Comparison of ENCODE assay signal across 8 cellular contexts in genomic region chr11:113474362-113475159, GRCh38. TPM values are rescaled to one million over a fixed set of nuclear protein-coding genes. Genes with fewer than 3 reads are reported as not detected.
DNase-seq lines count a peak whose midpoint lies in the region; ATAC-seq and TF ChIP-seq lines count a peak whose summit lies in the region.

No MANE protein-coding gene starts in this region.

- H3K27ac ChIP-seq in RWPE2 (ENCODE audit: poor library complexity, severe bottlenecking) = no peak overlapping the region
- H3K27ac ChIP-seq in left ventricle myocardium inferior (replicated peaks) = no peak overlapping the region
- no peak overlapping the region for H3K27ac ChIP-seq in prostate gland

- intact Hi-C loops in left ventricle myocardium inferior (cut with micrococcal nuclease) = no loop called here
- intact Hi-C loops in prostate gland (cut with DNase I) = no loop called here

- peak; percentile 82 for ATAC-seq in RWPE2 (ENCODE audit: low read depth)
- ATAC-seq in GM19452 (IDR thresholded peaks at IDR 0.05; ENCODE audit: unreplicated experiment) = no peak
- ATAC-seq in HG02571 (IDR thresholded peaks at IDR 0.05; ENCODE audit: unreplicated experiment) = no peak

- H3K4me1 ChIP-seq in RWPE2 (ENCODE audit: insufficient read depth, poor library complexity, severe bottlenecking) = no peaks in the 10 kb centered on the region
- H3K4me1 ChIP-seq in adipocyte (ENCODE audit: control insufficient read depth, insufficient read depth, low read length) = no peaks in the 10 kb centered on the region
- H3K4me1 ChIP-seq in left ventricle myocardium inferior = peaks cover 6% of the 10 kb centered on the region
- no peaks in the 10 kb centered on the region for H3K4me1 ChIP-seq in prostate gland (replicated peaks)

- H3K4me3 ChIP-seq in RWPE2 (ENCODE audit: severe bottlenecking) (peak overlapping the region; percentile 22), adipocyte (ENCODE audit: low read length) (no peak overlapping the region), left ventricle myocardium inferior (peak overlapping the region; percentile 14), prostate gland (peak overlapping the region in 1 of 2 donors; percentile 11)

- H3K27me3 ChIP-seq in RWPE2 (ENCODE audit: insufficient read depth, poor library complexity, severe bottlenecking) (peaks cover 40% of the 10 kb centered on the region), adipocyte (replicated peaks; ENCODE audit: control insufficient read depth, insufficient read depth, low read length) (peaks cover 76% of the 10 kb centered on the region), left ventricle myocardium inferior (ENCODE audit: low read depth) (peaks cover 98% of the 10 kb centered on the region), prostate gland (replicated peaks; ENCODE audit: insufficient read depth) (peaks cover 10% of the 10 kb centered on the region)

- TF ChIP-seq POLR2A in prostate gland (IDR thresholded peaks at IDR 0.05) = no peak

- peak; percentile 81 for DNase-seq in 8988T
- peak; percentile 22 for DNase-seq in GM19238 (ENCODE audit: insufficient read length, low spot score)
- DNase-seq in RWPE2 (ENCODE audit: low spot score) = peak; percentile 80
- peak; percentile 83 for DNase-seq in adipocyte (ENCODE audit: low read depth)
- peak; percentile 69 for DNase-seq in left ventricle myocardium inferior
- peak; percentile 57 for DNase-seq in prostate gland (ENCODE audit: low spot score)

- no peak overlapping the region for H3K9ac ChIP-seq in adipocyte (ENCODE audit: low read length)

- H3K9me3 ChIP-seq in RWPE2 (ENCODE audit: severe bottlenecking) (no peaks in the 10 kb centered on the region), adipocyte (ENCODE audit: control insufficient read depth, low read length) (no peaks in the 10 kb centered on the region), left ventricle myocardium inferior (replicated peaks) (no peaks in the 10 kb centered on the region), prostate gland (no peaks in the 10 kb centered on the region)

- TF ChIP-seq CTCF in RWPE2 (IDR thresholded peaks at IDR 0.05; ENCODE audit: poor library complexity, severe bottlenecking) (no peak), left ventricle myocardium inferior (IDR thresholded peaks at IDR 0.05; ENCODE audit: borderline replicate concordance) (no peak), prostate gland (IDR thresholded peaks at IDR 0.05) (no peak)

- WGBS in prostate gland = 3% methylated on average over 60 of the region's 70 CpGs

- H3K36me3 ChIP-seq in RWPE2 (ENCODE audit: low read depth) (no peaks in the 10 kb centered on the region), adipocyte (ENCODE audit: control insufficient read depth, insufficient read depth, low read length, severe bottlenecking) (no peaks in the 10 kb centered on the region), left ventricle myocardium inferior (no peaks in the 10 kb centered on the region), prostate gland (no peaks in the 10 kb centered on the region)

RNA-seq across cellular contexts. Expression of gene DRD2, which starts 0.6 kb away (rescaled TPM):
- total RNA-seq in left ventricle myocardium inferior (not detected), prostate gland (1 to 10 TPM in 1 of 2 donors, under 1 TPM in 1; 0.68 to 2.4 TPM)

Comparison
In these comparisons a context has a peak if more than half of its experiments do, and no peak if none do; other contexts are left out.
1. DNase-seq: peak in every context shown above with its lines; median percentile 83 in adipocyte; 81 in 8988T; 80 in RWPE2; 69 in left ventricle myocardium inferior; 57 in prostate gland; 22 in GM19238.